15 cellular contexts compared by ENCODE assay signal in the genomic region with DNA sequence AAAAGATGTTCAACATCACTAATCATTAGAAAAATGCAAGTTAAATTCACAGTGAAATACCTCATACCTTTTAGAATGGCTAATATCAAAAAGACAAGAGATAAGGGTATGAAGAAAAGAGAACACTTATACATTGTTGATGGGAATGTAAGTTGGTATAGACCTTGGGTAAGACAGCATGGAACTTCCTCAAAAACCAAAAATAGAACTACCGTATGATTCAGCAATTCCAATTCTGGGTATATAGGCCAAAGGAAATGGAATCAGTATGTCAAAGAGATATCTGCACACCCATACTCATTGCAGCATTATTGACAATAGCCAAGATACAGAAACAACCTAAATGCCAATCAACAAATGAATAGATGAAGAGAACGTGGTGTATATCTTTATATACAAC.
"Had no signal": no experiment of that assay in that cellular context is flagged by ENCODE, and none has a peak within 500 bp of the region (broad histone marks: within the 10 kb centered on the region; RNA-seq: fewer than 3 reads in every experiment).

No MANE protein-coding gene starts in this region.

- FAIRE-seq: endothelial cell of umbilical vein had no signal

- DNase-seq: activated B cell treated with CpG ODN at 0.5 μM for 24 hours; activated CD4-positive, alpha-beta memory T cell treated with anti-CD3 and anti-CD28 coated beads, Interleukin-2, amount 10 ng/mL, durations not matched to agents 7 days and 5 days; activated CD4-positive, alpha-beta T cell treated with anti-CD3 and anti-CD28 coated beads for 4 hours; activated CD8-positive, alpha-beta memory T cell treated with anti-CD3 and anti-CD28 coated beads, Interleukin-2, amount 10 ng/mL, durations not matched to agents 7 days and 5 days; activated naive CD4-positive, alpha-beta T cell; activated naive CD8-positive, alpha-beta T cell treated with anti-CD3 and anti-CD28 coated beads for 36 hours; amniotic stem cell; effector CD8-positive, alpha-beta T cell; left ventricle myocardium superior; stimulated activated CD8-positive, alpha-beta memory T cell treated with anti-CD3 and anti-CD28 coated beads, Interleukin-4, amount 100 ng/mL, for 48 hours; stimulated activated naive CD4-positive, alpha-beta T cell; substantia nigra; tibial artery; uterus had no signal
